Comparison of ENCODE assay signal across 22 cellular contexts in the genomic region with DNA sequence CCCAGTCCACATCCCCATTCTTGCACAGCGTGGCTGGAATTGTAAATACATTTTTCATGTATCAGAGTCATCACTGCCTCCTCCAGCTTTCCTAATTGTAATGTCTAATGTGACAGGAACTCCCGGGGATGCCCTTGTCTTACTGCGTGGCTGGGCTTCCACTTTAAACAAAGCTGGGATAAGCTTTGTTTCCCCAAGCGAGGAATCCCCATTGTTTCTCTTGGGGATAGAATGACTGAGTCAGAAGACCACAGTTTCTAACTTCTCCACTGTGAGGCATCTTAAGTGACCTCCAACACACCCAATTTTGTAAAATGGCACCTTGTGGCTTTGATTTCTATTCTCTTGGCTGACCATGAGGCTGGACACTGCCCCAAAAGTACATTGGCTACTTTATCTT. TPM values are rescaled to one million over a fixed set of nuclear protein-coding genes. Genes with fewer than 3 reads are reported as not detected.
"Had no signal": no experiment of that assay in that cellular context is flagged by ENCODE, and none has a peak within 500 bp of the region (broad histone marks: within the 10 kb centered on the region; RNA-seq: fewer than 3 reads in every experiment).

No MANE protein-coding gene starts in this region.

- H2AFZ ChIP-seq: hepatocyte had no signal

- H3K4me3 ChIP-seq: breast epithelium, coronary artery, esophagus squamous epithelium, hepatocyte, pancreas, sigmoid colon, spleen, upper lobe of right lung had no signal

- H3K79me2 ChIP-seq: hepatocyte had no signal

- ATAC-seq: activated CD4-positive, alpha-beta T cell treated with anti-CD3 and anti-CD28 coated beads for 36 hours; naive thymus-derived CD4-positive, alpha-beta T cell; pancreas; stimulated activated naive B cell treated with anti-CD40 and anti-IgM and Interleukin-4, amounts not matched to agents 10 μg/mL and 1 μg/mL and 100 μg/mL, for 72 hours; upper lobe of right lung had no signal

- H3K27ac ChIP-seq: breast epithelium, coronary artery, esophagus squamous epithelium, hepatocyte, pancreas, sigmoid colon, spleen, upper lobe of right lung had no signal

- H3K27me3 ChIP-seq: breast epithelium, esophagus squamous epithelium, hepatocyte, pancreas, sigmoid colon, spleen, upper lobe of right lung had no signal

- H3K27me3 Mint-ChIP-seq: activated CD4-positive, alpha-beta T cell treated with anti-CD3 and anti-CD28 coated beads for 36 hours; naive thymus-derived CD4-positive, alpha-beta T cell; stimulated activated naive B cell treated with anti-CD40 and anti-IgM and Interleukin-4, amounts not matched to agents 10 μg/mL and 1 μg/mL and 100 μg/mL, for 72 hours had no signal

- DNase-seq: activated CD4-positive, alpha-beta T cell treated with anti-CD3 and anti-CD28 coated beads for 36 hours; activated CD4-positive, alpha-beta T cell treated with anti-CD3 and anti-CD28 coated beads, Interleukin-2, amount 50 U/mL, for 48 hours; activated naive CD4-positive, alpha-beta T cell treated with anti-CD3 and anti-CD28 coated beads for 36 hours; effector CD4-positive, alpha-beta T cell; esophagus squamous epithelium; mesenchymal stem cell; naive thymus-derived CD4-positive, alpha-beta T cell; pancreas; sigmoid colon; spleen; stimulated activated CD4-positive, alpha-beta T cell treated with anti-CD3 and anti-CD28 coated beads, Interleukin-4, amount 100 ng/mL, for 4 hours; stimulated activated naive B cell treated with anti-CD40 and anti-IgM and Interleukin-4, amounts not matched to agents 10 μg/mL and 1 μg/mL and 100 μg/mL, for 72 hours; SW 1271; T-helper 2 cell; upper lobe of right lung had no signal

- H3K36me3 ChIP-seq: breast epithelium had no signal

- H3K4me2 ChIP-seq: hepatocyte had no signal

- H3K4me3 Mint-ChIP-seq: activated CD4-positive, alpha-beta T cell treated with anti-CD3 and anti-CD28 coated beads for 36 hours; activated naive CD4-positive, alpha-beta T cell treated with anti-CD3 and anti-CD28 coated beads for 36 hours; naive thymus-derived CD4-positive, alpha-beta T cell; stimulated activated naive B cell treated with anti-CD40 and anti-IgM and Interleukin-4, amounts not matched to agents 10 μg/mL and 1 μg/mL and 100 μg/mL, for 72 hours had no signal

- H3K27ac Mint-ChIP-seq: activated CD4-positive, alpha-beta T cell treated with anti-CD3 and anti-CD28 coated beads for 36 hours; activated naive CD4-positive, alpha-beta T cell treated with anti-CD3 and anti-CD28 coated beads for 36 hours; naive thymus-derived CD4-positive, alpha-beta T cell; stimulated activated naive B cell treated with anti-CD40 and anti-IgM and Interleukin-4, amounts not matched to agents 10 μg/mL and 1 μg/mL and 100 μg/mL, for 72 hours had no signal

- H3K4me1 Mint-ChIP-seq: activated CD4-positive, alpha-beta T cell treated with anti-CD3 and anti-CD28 coated beads for 36 hours had no signal

- H3K4me1 ChIP-seq: breast epithelium, esophagus squamous epithelium, pancreas, sigmoid colon, upper lobe of right lung had no signal

- H3K9me3 ChIP-seq: breast epithelium, esophagus squamous epithelium, pancreas, sigmoid colon, spleen, upper lobe of right lung had no signal

- H3K9me3 Mint-ChIP-seq: activated naive CD4-positive, alpha-beta T cell treated with anti-CD3 and anti-CD28 coated beads for 36 hours; naive thymus-derived CD4-positive, alpha-beta T cell; stimulated activated naive B cell treated with anti-CD40 and anti-IgM and Interleukin-4, amounts not matched to agents 10 μg/mL and 1 μg/mL and 100 μg/mL, for 72 hours had no signal

- FAIRE-seq: endothelial cell of umbilical vein, pancreas had no signal

RNA-seq across cellular contexts. Expression of gene WDR38, which starts 31.1 kb away (rescaled TPM):
- total RNA-seq: activated CD4-positive, alpha-beta T cell treated with anti-CD3 and anti-CD28 coated beads for 36 hours; activated naive CD4-positive, alpha-beta T cell treated with anti-CD3 and anti-CD28 coated beads for 36 hours; endothelial cell of umbilical vein; esophagus squamous epithelium; fibroblast of villous mesenchyme; hepatocyte; liver; mucosa of gallbladder; naive thymus-derived CD4-positive, alpha-beta T cell; sigmoid colon; spleen; upper lobe of right lung had no signal
- polyA plus RNA-seq: endothelial cell of umbilical vein; hepatocyte; liver; naive thymus-derived CD4-positive, alpha-beta T cell; pancreas; sigmoid colon; spleen had no signal
